Comparison of ENCODE assay signal across 22 cellular contexts in the genomic region with DNA sequence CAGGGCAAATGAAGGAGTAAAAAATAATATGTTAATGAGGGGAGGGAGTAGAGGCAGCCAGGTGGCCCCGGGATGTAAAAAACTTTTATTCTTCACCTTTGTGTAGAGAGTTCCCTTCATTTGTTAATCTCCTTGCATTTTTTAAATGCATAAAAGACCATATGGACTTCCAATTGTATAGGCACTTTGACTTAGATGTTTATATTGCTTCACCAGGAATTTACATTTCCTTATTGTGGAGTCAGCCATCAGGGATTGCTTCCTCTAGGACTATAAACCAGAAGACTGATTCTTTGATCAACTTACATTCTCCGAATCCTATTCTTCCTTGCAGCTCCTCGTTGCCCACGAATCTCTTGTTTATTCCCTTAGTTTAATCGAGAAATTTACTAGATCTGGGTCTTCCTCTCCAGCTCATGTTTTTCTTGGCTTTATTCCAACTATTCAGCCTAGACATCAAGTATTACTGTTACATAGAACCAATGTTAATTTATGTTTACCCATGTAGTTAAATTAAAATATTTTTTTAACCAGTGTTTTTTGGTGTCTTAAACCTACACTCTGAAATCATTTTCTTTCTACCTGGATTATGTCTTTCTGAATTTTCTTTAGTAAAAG.
DNase-seq lines count a peak whose midpoint lies in the region; ATAC-seq, FAIRE-seq and TF ChIP-seq lines count a peak whose summit lies in the region.
"Had no signal": no experiment of that assay in that cellular context is flagged by ENCODE, and none has a peak within 500 bp of the region (broad histone marks: within the 10 kb centered on the region; RNA-seq: fewer than 3 reads in every experiment).

No MANE protein-coding gene starts in this region.

- H2BK120ac ChIP-seq in H1 (replicated peaks; ENCODE audit: low read depth, low read length), result no peak overlapping the region

- H3K4me3 ChIP-seq in HUES48 (ENCODE audit: low read depth, low read length) (peak overlapping the region; percentile 29; the same call in 1 of the 2 replicates), H1 (ENCODE audit: extremely low read depth in 1 of 4, insufficient read depth in 2 of 4, low read depth in 3 of 4, low read length in 4 of 4) (peak overlapping the region in 1 of 4 experiments; percentile 19; a peak in 1 of 8 replicates), transverse colon (no peak overlapping the region)
- H3K4me3 ChIP-seq: Peyer's patch, psoas muscle, tibial artery had no signal

- H2BK12ac ChIP-seq in H1 (ENCODE audit: low read depth, low read length), result no peak overlapping the region

- peaks cover 28% of the 10 kb centered on the region for H3K4me1 ChIP-seq in HUES48 (ENCODE audit: control insufficient read depth, insufficient read depth, low read length)
- peaks cover 0 to 5% (median 1%) of the 10 kb centered on the region in 4 experiments; a peak in 3 of 7 replicates for H3K4me1 ChIP-seq in H1 (replicated peaks in 1 of 4; ENCODE audit: control insufficient read depth in 3 of 4, insufficient read depth in 4 of 4, low read length in 3 of 4)
- no peaks in the 10 kb centered on the region for H3K4me1 ChIP-seq in transverse colon
- H3K4me1 ChIP-seq: Peyer's patch, psoas muscle, tibial artery had no signal

- H3K23ac ChIP-seq in H1 (ENCODE audit: insufficient read length), result no peak overlapping the region

- H2AFZ ChIP-seq in H1 (ENCODE audit: low read length), result no peak overlapping the region

- H3K4me1 Mint-ChIP-seq in nephron, result peaks cover 13% of the 10 kb centered on the region
- H3K4me1 Mint-ChIP-seq: activated CD4-positive, alpha-beta T cell treated with anti-CD3 and anti-CD28 coated beads, Interleukin-2, amount 10 ng/mL, durations not matched to agents 24 days and 14 days; memory B cell; stimulated activated naive B cell treated with anti-CD40 and anti-IgM and Interleukin-4, amounts not matched to agents 10 μg/mL and 1 μg/mL and 100 μg/mL, for 72 hours had no signal

- H4K91ac ChIP-seq in H1 (replicated peaks; ENCODE audit: insufficient read length, low read length), result peak overlapping the region; percentile 42

- H3K23me2 ChIP-seq in H1 (ENCODE audit: low read depth, low read length), result no peaks in the 10 kb centered on the region

- peak overlapping the region; percentile 75 for H4K5ac ChIP-seq in H1 (ENCODE audit: insufficient read length, low read depth, low read length)

- H2AK5ac ChIP-seq in H1 (ENCODE audit: low read depth, low read length), result no peak overlapping the region

- H3K9me3 Mint-ChIP-seq in nephron, result no peaks in the 10 kb centered on the region
- H3K9me3 Mint-ChIP-seq: activated CD4-positive, alpha-beta T cell treated with anti-CD3 and anti-CD28 coated beads, Interleukin-2, amount 10 ng/mL, durations not matched to agents 24 days and 14 days; brain; stimulated activated naive B cell treated with anti-CD40 and anti-IgM and Interleukin-4, amounts not matched to agents 10 μg/mL and 1 μg/mL and 100 μg/mL, for 72 hours had no signal

- H3K9ac ChIP-seq in HUES48 (ENCODE audit: low read depth, low read length) (peak overlapping the region; percentile 13; the same call in 1 of the 2 replicates), H1 (replicated peaks in 1 of 4; ENCODE audit: extremely low read depth in 1 of 4, low read depth in 3 of 4, low read length in 3 of 4) (no peak overlapping the region)

- H3K18ac ChIP-seq in H1 (ENCODE audit: extremely low read depth, low read length), result no peak overlapping the region

- H4K8ac ChIP-seq in H1 (ENCODE audit: extremely low read depth, insufficient read depth, low read length), result no peak overlapping the region

- no peaks in the 10 kb centered on the region for H4K20me1 ChIP-seq in H1 (replicated peaks in 1 of 2; ENCODE audit: control insufficient read depth in 1 of 2, insufficient read depth in 2 of 2, low read length in 2 of 2)

- TF ChIP-seq POLR2A in H1 (IDR thresholded peaks at IDR 0.05; ENCODE audit: control extremely low read depth in 1 of 2, low read depth in 2 of 2, low read length in 2 of 2) (no peak), transverse colon (IDR thresholded peaks at IDR 0.05) (no peak)

- TF ChIP-seq CTCF in H1 (IDR thresholded peaks at IDR 0.05; ENCODE audit: control extremely low read depth in 1 of 3, insufficient read depth in 1 of 3, low read depth in 1 of 3, low read length in 3 of 3), result no peak
- no peak for TF ChIP-seq CTCF in nephron (IDR thresholded peaks at IDR 0.05; ENCODE audit: unreplicated experiment in 3 of 3)
- TF ChIP-seq CTCF in transverse colon (IDR thresholded peaks at IDR 0.05), result no peak

- peak overlapping the region in 1 of 2 experiments; percentile 46; a peak in 1 of 4 replicates for H3K4me2 ChIP-seq in H1 (ENCODE audit: insufficient read depth in 1 of 2, low read depth in 2 of 2, low read length in 2 of 2)

- H3K27me3 ChIP-seq in HUES48 (ENCODE audit: control insufficient read depth, insufficient read depth, low read length) (no peaks in the 10 kb centered on the region), H1 (replicated peaks in 1 of 4; ENCODE audit: control insufficient read depth in 3 of 4, extremely low read depth in 1 of 4, insufficient read depth in 3 of 4, low read length in 3 of 4) (no peaks in the 10 kb centered on the region), transverse colon (no peaks in the 10 kb centered on the region)
- H3K27me3 ChIP-seq: Peyer's patch, tibial artery had no signal

- peak overlapping the region in 2 of 3 experiments; percentile 11 for H3K27ac Mint-ChIP-seq in nephron
- H3K27ac Mint-ChIP-seq: activated CD4-positive, alpha-beta T cell treated with anti-CD3 and anti-CD28 coated beads, Interleukin-2, amount 10 ng/mL, durations not matched to agents 24 days and 14 days; activated naive CD4-positive, alpha-beta T cell treated with anti-CD3 and anti-CD28 coated beads for 36 hours; brain; dendritic cell treated with granulocyte-macrophage colony-stimulating factor and Interleukin-4, amounts not matched to agents 40 ng/mL and 50 ng/mL, for 4 days; memory B cell; natural killer cell treated with Interleukin-12 subunit alpha and Interleukin-12 subunit beta and Interleukin-15 and Interleukin-18, amount 100 ng/mL, for 72 hours; stimulated activated naive B cell treated with anti-CD40 and anti-IgM and Interleukin-4, amounts not matched to agents 10 μg/mL and 1 μg/mL and 100 μg/mL, for 72 hours had no signal

- H3K79me2 ChIP-seq in H1 (ENCODE audit: control insufficient read depth in 1 of 2, insufficient read depth in 2 of 2, low read length in 2 of 2), result no peaks in the 10 kb centered on the region

- no peaks in the 10 kb centered on the region for H3K36me3 ChIP-seq in HUES48 (ENCODE audit: control insufficient read depth, insufficient read depth, low read length)
- no peaks in the 10 kb centered on the region for H3K36me3 ChIP-seq in H1 (ENCODE audit: control insufficient read depth in 2 of 4, insufficient read depth in 4 of 4, low read length in 3 of 4)
- H3K36me3 ChIP-seq in transverse colon, result no peaks in the 10 kb centered on the region
- H3K36me3 ChIP-seq: Peyer's patch, tibial artery had no signal

- H2BK20ac ChIP-seq in H1 (ENCODE audit: low read length), result no peak overlapping the region

- H2BK15ac ChIP-seq in H1 (ENCODE audit: low read length), result no peak overlapping the region

- CTCF ChIA-PET in H1 (lab: Charles Lee; ENCODE audit: partially characterized antibody), result no interaction called here

- H3K27ac ChIP-seq in HUES48 (ENCODE audit: low read depth, low read length) (peak overlapping the region; percentile 49), H1 (ENCODE audit: low read depth, low read length) (peak overlapping the region; percentile 12; the same call in 1 of the 2 replicates), transverse colon (no peak overlapping the region)
- H3K27ac ChIP-seq: Peyer's patch, psoas muscle, tibial artery had no signal

- no peak overlapping the region for H3K56ac ChIP-seq in H1 (replicated peaks; ENCODE audit: insufficient read length, low read depth, low read length)

- 50% methylated on average over 5 of the region's 5 CpGs; no CpG with 5 or more reads in 1 of the 2 experiments for WGBS in H1 (ENCODE audit: extremely low coverage in 1 of 2, insufficient coverage in 1 of 2, insufficient read length in 1 of 2, insufficient replicate concordance in 2 of 2, low coverage in 1 of 2, low lambda C conversion rate in 2 of 2, missing lambda C conversion rate in 1 of 2), 2 experiments
- 38 to 40% methylated on average over 5 of the region's 5 CpGs for WGBS in transverse colon (ENCODE audit: low coverage in 1 of 2), 2 donors

- no peaks in the 10 kb centered on the region for H3K27me3 Mint-ChIP-seq in nephron (ENCODE audit: low read depth)
- H3K27me3 Mint-ChIP-seq: activated CD4-positive, alpha-beta T cell treated with anti-CD3 and anti-CD28 coated beads, Interleukin-2, amount 10 ng/mL, durations not matched to agents 24 days and 14 days; brain; dendritic cell treated with granulocyte-macrophage colony-stimulating factor and Interleukin-4, amounts not matched to agents 40 ng/mL and 50 ng/mL, for 4 days; memory B cell; natural killer cell treated with Interleukin-12 subunit alpha and Interleukin-12 subunit beta and Interleukin-15 and Interleukin-18, amount 100 ng/mL, for 72 hours; stimulated activated naive B cell treated with anti-CD40 and anti-IgM and Interleukin-4, amounts not matched to agents 10 μg/mL and 1 μg/mL and 100 μg/mL, for 72 hours had no signal

- intact Hi-C loops in transverse colon (cut with DNase I; ENCODE audit: low total_unique reads), result no loop called here
- intact Hi-C loops in Right ventricle myocardium superior (cut with DNase I), result no loop called here

- no peak overlapping the region for H2BK5ac ChIP-seq in H1 (ENCODE audit: low read depth, low read length)

- no peak for TF ChIP-seq EP300 in H1 (IDR thresholded peaks at IDR 0.05; ENCODE audit: borderline replicate concordance in 1 of 2, low read depth in 2 of 2, low read length in 2 of 2)
- TF ChIP-seq EP300 in transverse colon (IDR thresholded peaks at IDR 0.05; ENCODE audit: low read depth), result no peak

- H3K4ac ChIP-seq in H1 (replicated peaks; ENCODE audit: insufficient read length, low read depth, low read length), result no peak overlapping the region

- no peak for FAIRE-seq in H1 (lab: Jason Lieb, UNC)

- no peaks in the 10 kb centered on the region for H3K36me3 Mint-ChIP-seq in nephron (ENCODE audit: low read depth)
- H3K36me3 Mint-ChIP-seq: brain; memory B cell; stimulated activated naive B cell treated with anti-CD40 and anti-IgM and Interleukin-4, amounts not matched to agents 10 μg/mL and 1 μg/mL and 100 μg/mL, for 72 hours had no signal

- POLR2A ChIA-PET in H1 (lab: Charles Lee; ENCODE audit: partially characterized antibody), result no interaction called here

- ATAC-seq in Right ventricle myocardium superior (ENCODE audit: poor library complexity), result no peak
- ATAC-seq: natural killer cell treated with Interleukin-12 subunit alpha and Interleukin-12 subunit beta and Interleukin-15 and Interleukin-18, amount 100 ng/mL, for 72 hours; psoas muscle; SK-N-SH treated with all-trans-retinoic acid at 6 μM for 48 hours; stimulated activated naive B cell treated with anti-CD40 and anti-IgM and Interleukin-4, amounts not matched to agents 10 μg/mL and 1 μg/mL and 100 μg/mL, for 72 hours had no signal

- H3K14ac ChIP-seq in H1 (ENCODE audit: insufficient read length), result no peak overlapping the region

- DNase-seq in NCI-H446 treated with DMSO at 0.1 percent for 48 hours (lab: John Stamatoyannopoulos, UW) (peak; percentile 25), H1 (ENCODE audit: low read depth in 1 of 2, low spot score in 2 of 2) (no peak), transverse colon (no peak), Right ventricle myocardium superior (no peak), NCI-H1048 (lab: John Stamatoyannopoulos, UW) (no peak)
- DNase-seq: activated CD4-positive, alpha-beta T cell treated with anti-CD3 and anti-CD28 coated beads, Interleukin-2, amount 10 ng/mL, durations not matched to agents 24 days and 14 days; activated naive CD4-positive, alpha-beta T cell treated with anti-CD3 and anti-CD28 coated beads for 36 hours; erythroblast; glutamatergic neuron; HCEC 1CT; NCI-H187; Peyer's patch; psoas muscle; stimulated activated naive B cell treated with anti-CD40 and anti-IgM and Interleukin-4, amounts not matched to agents 10 μg/mL and 1 μg/mL and 100 μg/mL, for 72 hours; tibial artery had no signal

- no peak for TF ChIP-seq RAD21 in H1 (IDR thresholded peaks at IDR 0.05 in 1 of 2, conservative IDR thresholded peaks at IDR 0.05 in 1 of 2; ENCODE audit: low read depth in 2 of 2, low read length in 2 of 2)

- H3K79me1 ChIP-seq in H1 (ENCODE audit: low read depth, low read length), result no peaks in the 10 kb centered on the region

- H3K9me3 ChIP-seq in HUES48 (ENCODE audit: control insufficient read depth, insufficient read depth, low read length) (no peaks in the 10 kb centered on the region), H1 (ENCODE audit: insufficient read depth in 2 of 2, low read depth in 1 of 2, low read length in 1 of 2) (no peaks in the 10 kb centered on the region), transverse colon (no peaks in the 10 kb centered on the region)
- H3K9me3 ChIP-seq: Peyer's patch, psoas muscle, tibial artery had no signal

- in situ Hi-C loops in transverse colon (cut with MboI; ENCODE audit: low pct_ligation_motif_present in 1 of 4, low pct_unique_long_range_greater_than_20kb in 1 of 4, low sequenced_read_pairs in 3 of 4), result no loop called here

- H3K4me3 Mint-ChIP-seq in nephron, result no peak overlapping the region
- H3K4me3 Mint-ChIP-seq: activated CD4-positive, alpha-beta T cell treated with anti-CD3 and anti-CD28 coated beads, Interleukin-2, amount 10 ng/mL, durations not matched to agents 24 days and 14 days; activated naive CD4-positive, alpha-beta T cell treated with anti-CD3 and anti-CD28 coated beads for 36 hours; brain; dendritic cell treated with granulocyte-macrophage colony-stimulating factor and Interleukin-4, amounts not matched to agents 40 ng/mL and 50 ng/mL, for 4 days; memory B cell; natural killer cell treated with Interleukin-12 subunit alpha and Interleukin-12 subunit beta and Interleukin-15 and Interleukin-18, amount 100 ng/mL, for 72 hours; stimulated activated naive B cell treated with anti-CD40 and anti-IgM and Interleukin-4, amounts not matched to agents 10 μg/mL and 1 μg/mL and 100 μg/mL, for 72 hours had no signal

Comparison
In these comparisons a context has a peak if more than half of its experiments do, and no peak if none do; other contexts are left out.
1. H3K27ac ChIP-seq: peak in HUES48 (single experiment) and H1 (single experiment); none in transverse colon (0 of 4).